10 cellular contexts compared by ENCODE assay signal in genomic region chr10:102752266-102752930, GRCh38. TPM values are rescaled to one million over a fixed set of nuclear protein-coding genes. Genes with fewer than 3 reads are reported as not detected.
DNase-seq lines count a peak whose midpoint lies in the region; ATAC-seq, FAIRE-seq and TF ChIP-seq lines count a peak whose summit lies in the region.
"Had no signal": no experiment of that assay in that cellular context is flagged by ENCODE, and none has a peak within 500 bp of the region (broad histone marks: within the 10 kb centered on the region; RNA-seq: fewer than 3 reads in every experiment).

No MANE protein-coding gene starts in this region.

- H3K27ac Mint-ChIP-seq in stimulated activated memory B cell treated with anti-CD40 and anti-IgM and Interleukin-4, amounts not matched to agents 10 μg/mL and 1 μg/mL and 100 μg/mL, for 72 hours: peak overlapping the region; percentile 39

- FAIRE-seq in HepG2 (lab: Jason Lieb, UNC): no peak
- FAIRE-seq: endometrium had no signal

- H2AFZ ChIP-seq in HepG2 (ENCODE audit: low read length): no peak overlapping the region

- H3K4me1 Mint-ChIP-seq in stimulated activated memory B cell treated with anti-CD40 and anti-IgM and Interleukin-4, amounts not matched to agents 10 μg/mL and 1 μg/mL and 100 μg/mL, for 72 hours: peaks cover 48% of the 10 kb centered on the region

- intact Hi-C loops in HepG2 (cut with micrococcal nuclease; ENCODE audit: unreplicated experiment): no loop called here

- H3K4me3 Mint-ChIP-seq in stimulated activated memory B cell treated with anti-CD40 and anti-IgM and Interleukin-4, amounts not matched to agents 10 μg/mL and 1 μg/mL and 100 μg/mL, for 72 hours: no peak overlapping the region

- peaks cover 6% of the 10 kb centered on the region for H3K79me2 ChIP-seq in HepG2 (ENCODE audit: insufficient read depth, low read length)

- H3K4me1 ChIP-seq in HepG2 (ENCODE audit: insufficient read depth, low read length): peaks cover 27% of the 10 kb centered on the region

- in situ Hi-C loops in brain microvascular endothelial cell (cut with HindIII; ENCODE audit: low pct_ligation_motif_present, low sequenced_read_pairs): no loop called here
- in situ Hi-C loops in HepG2 (cut with HindIII; ENCODE audit: extremely low pct_ligation_motif_present, low pct_unique_long_range_greater_than_20kb): no loop called here

- DNase-seq in GM04503 (ENCODE audit: low read depth) (peak; percentile 94), brain microvascular endothelial cell (peak; percentile 82), HepG2 (ENCODE audit: low spot score) (peak; percentile 51), COLO829 (ENCODE audit: low spot score) (no peak)
- no peak for DNase-seq in activated effector memory CD4-positive, alpha-beta T cell treated with anti-CD3 and anti-CD28 coated beads, Interleukin-2, amount 50 U/mL, for 16 hours
- DNase-seq: NCI-H524 treated with DMSO at 0.1 percent for 48 hours had no signal

- H3K9me3 Mint-ChIP-seq in stimulated activated memory B cell treated with anti-CD40 and anti-IgM and Interleukin-4, amounts not matched to agents 10 μg/mL and 1 μg/mL and 100 μg/mL, for 72 hours: no peaks in the 10 kb centered on the region

- peak overlapping the region; percentile 95 for H3K27ac ChIP-seq in brain microvascular endothelial cell
- no peak overlapping the region for H3K27ac ChIP-seq in HepG2 (ENCODE audit: extremely low read length, insufficient read depth, low read length)

- POLR2A ChIA-PET in HepG2 (lab: Yijun Ruan, JAX): interaction anchor here (0.9 to 1.7 kb wide), 5 partner anchors 9 to 61 kb away, joined by 3 to 6 read pairs (median 4); partner anchors contain the start of genes ARL3, SFXN2 and WBP1L

- H3K9ac ChIP-seq in HepG2 (ENCODE audit: insufficient read depth, low read depth, low read length): no peak overlapping the region

- no peaks in the 10 kb centered on the region for H3K9me3 ChIP-seq in HepG2 (ENCODE audit: low read length)

- peaks cover 2% of the 10 kb centered on the region for H3K36me3 ChIP-seq in brain microvascular endothelial cell (replicated peaks)
- H3K36me3 ChIP-seq in HepG2 (replicated peaks in 1 of 2; ENCODE audit: control insufficient read depth in 1 of 2, insufficient read depth in 2 of 2, low read length in 2 of 2): no peaks in the 10 kb centered on the region

- TF ChIP-seq EP300 in HepG2 (IDR thresholded peaks at IDR 0.05; ENCODE audit: low read depth in 2 of 2, low read length in 2 of 2): no peak
- TF ChIP-seq EP300 in HepG2 (CRISPR knock-in tag; IDR thresholded peaks at IDR 0.05; ENCODE audit: borderline replicate concordance): no peak

- H3K36me3 Mint-ChIP-seq in stimulated activated memory B cell treated with anti-CD40 and anti-IgM and Interleukin-4, amounts not matched to agents 10 μg/mL and 1 μg/mL and 100 μg/mL, for 72 hours: peaks cover 22% of the 10 kb centered on the region

- no peak overlapping the region for H3K4me3 ChIP-seq in brain microvascular endothelial cell (ENCODE audit: low read depth, low read length)
- H3K4me3 ChIP-seq in HepG2 (replicated peaks in 1 of 3; ENCODE audit: insufficient read depth in 1 of 3, low read depth in 2 of 3, low read length in 3 of 3): no peak overlapping the region

- CTCF ChIA-PET in HepG2 (lab: Yijun Ruan, JAX; ENCODE audit: low intra/inter-chr PET ratio, low total read pairs): interaction anchor here (1.4 kb wide), 1 partner anchor 149 kb away, joined by 4 read pairs; no protein-coding TSS in a partner anchor

- no peak for TF ChIP-seq POLR2A in HepG2 (IDR thresholded peaks at IDR 0.05; ENCODE audit: insufficient read depth in 1 of 2, low read depth in 2 of 2, low read length in 2 of 2)

- H3K27me3 ChIP-seq in brain microvascular endothelial cell (replicated peaks) (no peaks in the 10 kb centered on the region), HepG2 (ENCODE audit: control insufficient read depth in 1 of 2, insufficient read depth in 2 of 2, low read length in 2 of 2) (no peaks in the 10 kb centered on the region)

- 82% methylated on average over 9 of the region's 9 CpGs for WGBS in HepG2 (ENCODE audit: low lambda C conversion rate)

- no peaks in the 10 kb centered on the region for H4K20me1 ChIP-seq in HepG2 (ENCODE audit: insufficient read depth, low read length)

- BruUV-seq in HepG2 (replicated peaks; lab: Mats Ljungman, UMichigan): no TSS peak

- TF ChIP-seq CTCF in brain microvascular endothelial cell (IDR thresholded peaks at IDR 0.05; ENCODE audit: low read depth, low read length, missing control alignments) (no peak), HepG2 (CRISPR knock-in tag; IDR thresholded peaks at IDR 0.05) (no peak)

- TF ChIP-seq RAD21 in HepG2 (CRISPR knock-in tag; IDR thresholded peaks at IDR 0.05): no peak

- no peak overlapping the region for H3K4me2 ChIP-seq in HepG2 (ENCODE audit: low read depth, low read length)

- no peaks in the 10 kb centered on the region for H3K27me3 Mint-ChIP-seq in stimulated activated memory B cell treated with anti-CD40 and anti-IgM and Interleukin-4, amounts not matched to agents 10 μg/mL and 1 μg/mL and 100 μg/mL, for 72 hours

- ATAC-seq in HepG2 (no peak), GM18502 (IDR thresholded peaks at IDR 0.05; ENCODE audit: poor library complexity, unreplicated experiment) (no peak), GM21576 (IDR thresholded peaks at IDR 0.05; ENCODE audit: unreplicated experiment) (no peak)
- ATAC-seq in stimulated activated memory B cell treated with anti-CD40 and anti-IgM and Interleukin-4, amounts not matched to agents 10 μg/mL and 1 μg/mL and 100 μg/mL, for 72 hours: no peak

RNA-seq across cellular contexts. Expression of gene WBP1L, which starts 8.7 kb away (rescaled TPM):
- total RNA-seq in HepG2 (2016; rRNA removed; fragmentation: Illumina TruSeq; extraction: Trizol): 8.3 and 11.6 TPM in 2 replicates
- 4.0 and 4.2 TPM in 2 replicates for total RNA-seq in HepG2 (2016; cell fraction: cytosol; rRNA removed; fragmentation: Illumina TruSeq; extraction: Trizol; ENCODE audit: low read depth)
- total RNA-seq in HepG2 (2016; cell fraction: insoluble cytoplasmic fraction; rRNA removed; fragmentation: Illumina TruSeq; extraction: Trizol): 8.5 and 10.6 TPM in 2 replicates
- 15.7 and 18.8 TPM in 2 replicates for total RNA-seq in HepG2 (2016; cell fraction: membrane; rRNA removed; fragmentation: Illumina TruSeq; extraction: Trizol)
- 6.4 and 7.2 TPM in 2 replicates for total RNA-seq in HepG2 (2016; cell fraction: nucleus; rRNA removed; fragmentation: Illumina TruSeq; extraction: Trizol)
- polyA plus RNA-seq in HepG2 (2011; rRNA removed): 12.3 and 14.9 TPM in 2 replicates
- polyA plus RNA-seq in HepG2 (2011; cell fraction: cytosol; rRNA removed): 18.7 and 19.4 TPM in 2 replicates
- 8.0 and 9.0 TPM in 2 replicates for polyA plus RNA-seq in HepG2 (2011; cell fraction: nucleus; rRNA removed)
- polyA plus RNA-seq in HepG2 (2012): 11.9 and 14.7 TPM in 2 replicates
- polyA plus RNA-seq in HepG2 (2016; cell fraction: cytosol; fragmentation: Illumina TruSeq; extraction: Trizol; ENCODE audit: low read depth): 2.6 and 2.8 TPM in 2 replicates
- polyA plus RNA-seq in HepG2 (2016; cell fraction: insoluble cytoplasmic fraction; fragmentation: Illumina TruSeq; extraction: Trizol; ENCODE audit: low read depth): 10.0 and 11.7 TPM in 2 replicates
- 10.4 and 14.8 TPM in 2 replicates for polyA plus RNA-seq in HepG2 (2016; cell fraction: membrane; fragmentation: Illumina TruSeq; extraction: Trizol; ENCODE audit: low read depth)
- 9.0 and 9.1 TPM in 2 replicates for polyA plus RNA-seq in HepG2 (2016; cell fraction: nucleus; fragmentation: Illumina TruSeq; extraction: Trizol; ENCODE audit: insufficient read depth, low read depth)
- 33.2 and 39.2 TPM in 2 replicates for polyA minus RNA-seq in HepG2 (2011; rRNA and poly(A)+ RNA removed; ENCODE audit: low replicate concordance)
- polyA minus RNA-seq in HepG2 (2011; cell fraction: cytosol; rRNA and poly(A)+ RNA removed): 12.8 and 18.7 TPM in 2 replicates
- polyA minus RNA-seq in HepG2 (2011; cell fraction: nucleus; rRNA and poly(A)+ RNA removed): 6.4 and 8.5 TPM in 2 replicates

RNA-seq across cellular contexts. Expression of gene SFXN2, which starts 38.0 kb away (rescaled TPM):
- total RNA-seq in HepG2 (2016; rRNA removed; fragmentation: Illumina TruSeq; extraction: Trizol): 20.6 and 21.1 TPM in 2 replicates
- total RNA-seq in HepG2 (2016; cell fraction: cytosol; rRNA removed; fragmentation: Illumina TruSeq; extraction: Trizol; ENCODE audit: low read depth): 3.3 and 5.4 TPM in 2 replicates
- total RNA-seq in HepG2 (2016; cell fraction: insoluble cytoplasmic fraction; rRNA removed; fragmentation: Illumina TruSeq; extraction: Trizol): 20.6 and 21.4 TPM in 2 replicates
- total RNA-seq in HepG2 (2016; cell fraction: membrane; rRNA removed; fragmentation: Illumina TruSeq; extraction: Trizol): 11.4 and 11.6 TPM in 2 replicates
- 28.0 and 31.8 TPM in 2 replicates for total RNA-seq in HepG2 (2016; cell fraction: nucleus; rRNA removed; fragmentation: Illumina TruSeq; extraction: Trizol)
- polyA plus RNA-seq in HepG2 (2011; rRNA removed): 12.8 and 13.2 TPM in 2 replicates
- polyA plus RNA-seq in HepG2 (2011; cell fraction: cytosol; rRNA removed): 5.4 and 6.9 TPM in 2 replicates
- polyA plus RNA-seq in HepG2 (2011; cell fraction: nucleus; rRNA removed): 22.9 and 27.4 TPM in 2 replicates
- polyA plus RNA-seq in HepG2 (2012): 3.6 and 9.3 TPM in 2 replicates
- polyA plus RNA-seq in HepG2 (2016; cell fraction: cytosol; fragmentation: Illumina TruSeq; extraction: Trizol; ENCODE audit: low read depth): 3.8 and 4.0 TPM in 2 replicates
- 19.3 and 19.8 TPM in 2 replicates for polyA plus RNA-seq in HepG2 (2016; cell fraction: insoluble cytoplasmic fraction; fragmentation: Illumina TruSeq; extraction: Trizol; ENCODE audit: low read depth)
- 7.4 and 7.7 TPM in 2 replicates for polyA plus RNA-seq in HepG2 (2016; cell fraction: membrane; fragmentation: Illumina TruSeq; extraction: Trizol; ENCODE audit: low read depth)
- polyA plus RNA-seq in HepG2 (2016; cell fraction: nucleus; fragmentation: Illumina TruSeq; extraction: Trizol; ENCODE audit: insufficient read depth, low read depth): 35.9 and 39.3 TPM in 2 replicates
- 40.1 and 60.7 TPM in 2 replicates for polyA minus RNA-seq in HepG2 (2011; rRNA and poly(A)+ RNA removed; ENCODE audit: low replicate concordance)
- 4.2 and 4.6 TPM in 2 replicates for polyA minus RNA-seq in HepG2 (2011; cell fraction: cytosol; rRNA and poly(A)+ RNA removed)
- polyA minus RNA-seq in HepG2 (2011; cell fraction: nucleus; rRNA and poly(A)+ RNA removed): 22.6 and 30.6 TPM in 2 replicates

RNA-seq across cellular contexts. Expression of gene ARL3, which starts 38.2 kb away (rescaled TPM):
- 6.6 and 10.0 TPM in 2 replicates for total RNA-seq in HepG2 (2016; rRNA removed; fragmentation: Illumina TruSeq; extraction: Trizol)
- 2.5 and 2.7 TPM in 2 replicates for total RNA-seq in HepG2 (2016; cell fraction: cytosol; rRNA removed; fragmentation: Illumina TruSeq; extraction: Trizol; ENCODE audit: low read depth)
- total RNA-seq in HepG2 (2016; cell fraction: insoluble cytoplasmic fraction; rRNA removed; fragmentation: Illumina TruSeq; extraction: Trizol): 6.6 and 10.2 TPM in 2 replicates
- 3.3 and 3.5 TPM in 2 replicates for total RNA-seq in HepG2 (2016; cell fraction: membrane; rRNA removed; fragmentation: Illumina TruSeq; extraction: Trizol)
- 2.8 and 3.0 TPM in 2 replicates for total RNA-seq in HepG2 (2016; cell fraction: nucleus; rRNA removed; fragmentation: Illumina TruSeq; extraction: Trizol)
- polyA plus RNA-seq in HepG2 (2011; rRNA removed): 3.9 and 5.2 TPM in 2 replicates
- polyA plus RNA-seq in HepG2 (2011; cell fraction: cytosol; rRNA removed): 2.9 and 3.4 TPM in 2 replicates
- polyA plus RNA-seq in HepG2 (2011; cell fraction: nucleus; rRNA removed): 1.2 and 1.4 TPM in 2 replicates
- 5.8 TPM in 2 replicates for polyA plus RNA-seq in HepG2 (2012)
- polyA plus RNA-seq in HepG2 (2016; cell fraction: cytosol; fragmentation: Illumina TruSeq; extraction: Trizol; ENCODE audit: low read depth): 3.3 and 3.9 TPM in 2 replicates
- 10.6 and 12.6 TPM in 2 replicates for polyA plus RNA-seq in HepG2 (2016; cell fraction: insoluble cytoplasmic fraction; fragmentation: Illumina TruSeq; extraction: Trizol; ENCODE audit: low read depth)
- polyA plus RNA-seq in HepG2 (2016; cell fraction: membrane; fragmentation: Illumina TruSeq; extraction: Trizol; ENCODE audit: low read depth): 2.9 and 3.5 TPM in 2 replicates
- polyA plus RNA-seq in HepG2 (2016; cell fraction: nucleus; fragmentation: Illumina TruSeq; extraction: Trizol; ENCODE audit: insufficient read depth, low read depth): 4.1 and 5.5 TPM in 2 replicates
- 0.94 and 3.1 TPM in 2 replicates for polyA minus RNA-seq in HepG2 (2011; rRNA and poly(A)+ RNA removed; ENCODE audit: low replicate concordance)
- polyA minus RNA-seq in HepG2 (2011; cell fraction: cytosol; rRNA and poly(A)+ RNA removed): 1.3 and 1.5 TPM in 2 replicates
- 1.4 and 1.7 TPM in 2 replicates for polyA minus RNA-seq in HepG2 (2011; cell fraction: nucleus; rRNA and poly(A)+ RNA removed)

Comparison
In these comparisons a context has a peak if more than half of its experiments do, and no peak if none do; other contexts are left out.
1. DNase-seq: peak in GM04503 (single experiment), brain microvascular endothelial cell (single experiment) and HepG2 (single experiment); none in activated effector memory CD4-positive, alpha-beta T cell treated with anti-CD3 and anti-CD28 coated beads, Interleukin-2, amount 50 U/mL, for 16 hours (single experiment) and COLO829 (single experiment).